12 cellular contexts compared by ENCODE assay signal in the genomic region with DNA sequence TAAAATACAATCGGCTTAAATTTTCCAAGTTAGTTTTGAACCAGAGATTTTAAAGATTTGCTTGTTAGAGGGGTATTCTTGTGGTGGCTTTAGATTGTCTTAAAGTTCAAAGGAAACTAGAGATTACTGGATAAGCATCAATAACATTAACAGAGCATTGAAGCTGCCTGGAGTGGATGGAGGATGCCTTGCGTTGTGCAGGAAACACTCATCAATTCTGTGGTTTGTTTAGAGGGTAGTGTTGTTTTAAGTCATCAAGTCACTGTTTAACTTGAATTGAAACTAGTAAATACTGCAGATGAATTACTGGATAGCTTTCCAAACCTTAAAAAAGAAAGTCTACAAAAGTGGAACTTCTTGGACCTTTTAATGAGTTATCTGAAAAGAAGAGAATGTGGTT.
DNase-seq lines count a peak whose midpoint lies in the region; ATAC-seq and TF ChIP-seq lines count a peak whose summit lies in the region.
"Had no signal": no experiment of that assay in that cellular context is flagged by ENCODE, and none has a peak within 500 bp of the region (broad histone marks: within the 10 kb centered on the region; RNA-seq: fewer than 3 reads in every experiment).

No MANE protein-coding gene starts in this region.

- no peak for DNase-seq in activated T-cell treated with anti-CD3 and anti-CD28 coated beads, Interleukin-2, amount 50 U/mL, for 24 hours
- no peak for DNase-seq in activated T-cell treated with anti-CD3 and anti-CD28 coated beads, Interleukin-2, amount 50 U/mL, for 48 hours
- DNase-seq in stimulated activated naive B cell treated with anti-CD40 and anti-IgM and Interleukin-4, amounts not matched to agents 10 μg/mL and 1 μg/mL and 100 μg/mL, for 72 hours, result no peak
- no peak for DNase-seq in DMS 273 (lab: John Stamatoyannopoulos, UW; ENCODE audit: unreplicated experiment)
- DNase-seq in RWPE1 (ENCODE audit: low spot score), result no peak
- DNase-seq in SK-N-DZ (ENCODE audit: low spot score), result no peak
- DNase-seq: activated CD8-positive, alpha-beta memory T cell treated with anti-CD3 and anti-CD28 coated beads, Interleukin-2, amount 50 U/mL, for 4 hours; naive B cell; NCI-H748 treated with DMSO at 0.1 percent for 48 hours had no signal

- no peaks in the 10 kb centered on the region for H3K9me3 Mint-ChIP-seq in activated T-cell treated with anti-CD3 and anti-CD28 coated beads, Interleukin-2, amount 50 U/mL, for 24 hours
- H3K9me3 Mint-ChIP-seq in T-helper 1 cell treated with Interleukin-12 subunit alpha and Interleukin-12 subunit beta and Interleukin-4 antibody, amounts not matched to agents 30 μg/mL and 1 μg/mL, for 36 hours, result no peaks in the 10 kb centered on the region
- H3K9me3 Mint-ChIP-seq in stimulated activated naive B cell treated with anti-CD40 and anti-IgM and Interleukin-4, amounts not matched to agents 10 μg/mL and 1 μg/mL and 100 μg/mL, for 72 hours, result peaks cover 0 to 2% of the 10 kb centered on the region in 2 donors
- H3K9me3 Mint-ChIP-seq: GM23338, naive B cell had no signal

- H3K27ac Mint-ChIP-seq in activated T-cell treated with anti-CD3 and anti-CD28 coated beads, Interleukin-2, amount 50 U/mL, for 24 hours, result peak overlapping the region; percentile 98
- peak overlapping the region; percentile 80 for H3K27ac Mint-ChIP-seq in T-helper 1 cell treated with Interleukin-12 subunit alpha and Interleukin-12 subunit beta and Interleukin-4 antibody, amounts not matched to agents 30 μg/mL and 1 μg/mL, for 36 hours
- H3K27ac Mint-ChIP-seq in stimulated activated naive B cell treated with anti-CD40 and anti-IgM and Interleukin-4, amounts not matched to agents 10 μg/mL and 1 μg/mL and 100 μg/mL, for 72 hours, result peak overlapping the region; percentile 92
- H3K27ac Mint-ChIP-seq: GM23338 had no signal

- peak overlapping the region; percentile 70 for H3K4me3 Mint-ChIP-seq in activated T-cell treated with anti-CD3 and anti-CD28 coated beads, Interleukin-2, amount 50 U/mL, for 24 hours
- peak overlapping the region; percentile 36 for H3K4me3 Mint-ChIP-seq in T-helper 1 cell treated with Interleukin-12 subunit alpha and Interleukin-12 subunit beta and Interleukin-4 antibody, amounts not matched to agents 30 μg/mL and 1 μg/mL, for 36 hours
- H3K4me3 Mint-ChIP-seq in stimulated activated naive B cell treated with anti-CD40 and anti-IgM and Interleukin-4, amounts not matched to agents 10 μg/mL and 1 μg/mL and 100 μg/mL, for 72 hours, result peak overlapping the region; percentile 18 to 60
- H3K4me3 Mint-ChIP-seq: GM23338 had no signal

- TF ChIP-seq CTCF in RWPE1 (conservative IDR thresholded peaks at IDR 0.05; ENCODE audit: low read depth), result no peak

- peaks cover 71% of the 10 kb centered on the region for H3K36me3 Mint-ChIP-seq in activated T-cell treated with anti-CD3 and anti-CD28 coated beads, Interleukin-2, amount 50 U/mL, for 24 hours (ENCODE audit: low read depth)
- peaks cover 55% of the 10 kb centered on the region for H3K36me3 Mint-ChIP-seq in T-helper 1 cell treated with Interleukin-12 subunit alpha and Interleukin-12 subunit beta and Interleukin-4 antibody, amounts not matched to agents 30 μg/mL and 1 μg/mL, for 36 hours (ENCODE audit: low read depth)
- peaks cover 56 to 81% of the 10 kb centered on the region in 2 donors for H3K36me3 Mint-ChIP-seq in stimulated activated naive B cell treated with anti-CD40 and anti-IgM and Interleukin-4, amounts not matched to agents 10 μg/mL and 1 μg/mL and 100 μg/mL, for 72 hours

- POLR2A ChIA-PET in RWPE1 (lab: Yijun Ruan, JAX; ENCODE audit: low non-redundant PET), result no interaction called here

- H3K27me3 Mint-ChIP-seq in activated T-cell treated with anti-CD3 and anti-CD28 coated beads, Interleukin-2, amount 50 U/mL, for 24 hours, result no peaks in the 10 kb centered on the region
- H3K27me3 Mint-ChIP-seq in T-helper 1 cell treated with Interleukin-12 subunit alpha and Interleukin-12 subunit beta and Interleukin-4 antibody, amounts not matched to agents 30 μg/mL and 1 μg/mL, for 36 hours (ENCODE audit: low read depth), result no peaks in the 10 kb centered on the region
- no peaks in the 10 kb centered on the region for H3K27me3 Mint-ChIP-seq in stimulated activated naive B cell treated with anti-CD40 and anti-IgM and Interleukin-4, amounts not matched to agents 10 μg/mL and 1 μg/mL and 100 μg/mL, for 72 hours
- H3K27me3 Mint-ChIP-seq: naive B cell had no signal

- no peak overlapping the region for H3K27ac ChIP-seq in RWPE1

- CTCF ChIA-PET in RWPE1 (lab: Yijun Ruan, JAX), result no interaction called here

- ATAC-seq in HG02852 (IDR thresholded peaks at IDR 0.05; ENCODE audit: unreplicated experiment), result peak; percentile 71
- peak; percentile 77 to 79 for ATAC-seq in stimulated activated naive B cell treated with anti-CD40 and anti-IgM and Interleukin-4, amounts not matched to agents 10 μg/mL and 1 μg/mL and 100 μg/mL, for 72 hours (replicated peaks)
- ATAC-seq: GM23338 had no signal

- peaks cover 96% of the 10 kb centered on the region for H3K4me1 Mint-ChIP-seq in activated T-cell treated with anti-CD3 and anti-CD28 coated beads, Interleukin-2, amount 50 U/mL, for 24 hours (ENCODE audit: low read depth)
- H3K4me1 Mint-ChIP-seq in T-helper 1 cell treated with Interleukin-12 subunit alpha and Interleukin-12 subunit beta and Interleukin-4 antibody, amounts not matched to agents 30 μg/mL and 1 μg/mL, for 36 hours (ENCODE audit: low read depth), result peaks cover 78% of the 10 kb centered on the region
- peaks cover 62 to 77% of the 10 kb centered on the region in 2 donors for H3K4me1 Mint-ChIP-seq in stimulated activated naive B cell treated with anti-CD40 and anti-IgM and Interleukin-4, amounts not matched to agents 10 μg/mL and 1 μg/mL and 100 μg/mL, for 72 hours
